Comparison of ENCODE assay signal across 28 cellular contexts in genomic region chr1:204962742-204963632, GRCh38.
DNase-seq lines count a peak whose midpoint lies in the region; ATAC-seq, FAIRE-seq and TF ChIP-seq lines count a peak whose summit lies in the region.
"Had no signal": no experiment of that assay in that cellular context is flagged by ENCODE, and none has a peak within 500 bp of the region (broad histone marks: within the 10 kb centered on the region; RNA-seq: fewer than 3 reads in every experiment).

No MANE protein-coding gene starts in this region.

- intact Hi-C loops in left cardiac atrium (cut with DNase I) (no loop called here), cardiac septum (cut with DNase I) (no loop called here)

- peaks cover 8% of the 10 kb centered on the region for H3K36me3 Mint-ChIP-seq in endodermal cell (ENCODE audit: low read depth)
- H3K36me3 Mint-ChIP-seq in stimulated activated naive B cell treated with anti-CD40 and anti-IgM and Interleukin-4, amounts not matched to agents 10 μg/mL and 1 μg/mL and 100 μg/mL, for 72 hours: no peaks in the 10 kb centered on the region
- H3K36me3 Mint-ChIP-seq: activated naive CD8-positive, alpha-beta T cell treated with anti-CD3 and anti-CD28 coated beads for 36 hours; WTC11 had no signal

- peaks cover 96% of the 10 kb centered on the region for H3K36me3 ChIP-seq in endodermal cell (ENCODE audit: control insufficient read depth, insufficient read depth, low read length)
- H3K36me3 ChIP-seq: suprapubic skin had no signal

- 90 to 94% methylated on average over 6 of the region's 6 CpGs for WGBS in endodermal cell (ENCODE audit: insufficient coverage in 1 of 2, insufficient read length in 1 of 2), 2 experiments

- TF ChIP-seq CTCF in endodermal cell (conservative IDR thresholded peaks at IDR 0.05): no peak

- DNase-seq in left cardiac atrium: peak; percentile 43
- DNase-seq in cardiac septum (ENCODE audit: low spot score): no peak
- DNase-seq in NCI-H82 (lab: John Stamatoyannopoulos, UW): peak; percentile 92
- no peak for DNase-seq in endodermal cell
- DNase-seq in stimulated activated naive B cell treated with anti-CD40 and anti-IgM and Interleukin-4, amounts not matched to agents 10 μg/mL and 1 μg/mL and 100 μg/mL, for 72 hours: peak; percentile 53
- DNase-seq in RCC 7860 (ENCODE audit: low spot score): no peak
- no peak for DNase-seq in frontal cortex (ENCODE audit: low spot score in 2 of 2)
- DNase-seq in T-helper 2 cell: no peak
- DNase-seq: activated CD4-positive, alpha-beta T cell treated with anti-CD3 and anti-CD28 coated beads, Interleukin-2, amount 50 U/mL, for 48 hours; activated CD8-positive, alpha-beta memory T cell treated with anti-CD3 and anti-CD28 coated beads, Interleukin-2, amount 50 U/mL, for 48 hours; activated naive CD8-positive, alpha-beta T cell treated with anti-CD3 and anti-CD28 coated beads for 36 hours; COR-L47; DMS79; Kasumi-1; left colon; mesenchymal stem cell; NCI-H2029 treated with DMSO at 0.1 percent for 48 hours; occipital lobe; stimulated activated CD4-positive, alpha-beta T cell treated with anti-CD3 and anti-CD28 coated beads, Interleukin-2, amount 100 ng/mL, for 24 hours; T-helper 9 cell had no signal

- peak; percentile 52 to 66 for ATAC-seq in left cardiac atrium
- ATAC-seq in stimulated activated naive B cell treated with anti-CD40 and anti-IgM and Interleukin-4, amounts not matched to agents 10 μg/mL and 1 μg/mL and 100 μg/mL, for 72 hours (replicated peaks): peak; percentile 88 to 92
- ATAC-seq: left colon, WTC11 had no signal

- H3K27me3 ChIP-seq in endodermal cell (ENCODE audit: control insufficient read depth, insufficient read depth, low read length, poor library complexity, severe bottlenecking): no peaks in the 10 kb centered on the region
- H3K27me3 ChIP-seq: ascending aorta had no signal

- no peak overlapping the region for H3K4me3 ChIP-seq in endodermal cell (ENCODE audit: low read length)
- H3K4me3 ChIP-seq: ascending aorta, heart right ventricle, smooth muscle cell, suprapubic skin had no signal

- peak overlapping the region; percentile 41 for H3K27ac ChIP-seq in endodermal cell (ENCODE audit: low read depth, low read length)
- H3K27ac ChIP-seq: ascending aorta, heart right ventricle, suprapubic skin had no signal

- H3K27me3 Mint-ChIP-seq in endodermal cell (ENCODE audit: insufficient read depth): no peaks in the 10 kb centered on the region
- H3K27me3 Mint-ChIP-seq in stimulated activated naive B cell treated with anti-CD40 and anti-IgM and Interleukin-4, amounts not matched to agents 10 μg/mL and 1 μg/mL and 100 μg/mL, for 72 hours: peaks cover 28 to 32% of the 10 kb centered on the region in 2 donors

- H3K9ac ChIP-seq in endodermal cell (ENCODE audit: extremely low read depth, low read length, poor library complexity, severe bottlenecking): no peak overlapping the region

- no peaks in the 10 kb centered on the region for H3K9me3 Mint-ChIP-seq in endodermal cell
- H3K9me3 Mint-ChIP-seq in stimulated activated naive B cell treated with anti-CD40 and anti-IgM and Interleukin-4, amounts not matched to agents 10 μg/mL and 1 μg/mL and 100 μg/mL, for 72 hours: no peaks in the 10 kb centered on the region
- H3K9me3 Mint-ChIP-seq: activated naive CD8-positive, alpha-beta T cell treated with anti-CD3 and anti-CD28 coated beads for 36 hours; activated T-helper 2 cell treated with anti-CD3 and anti-CD28 coated beads, Interferon-gamma antibody, Interleukin-2, Interleukin-4, amounts not matched to agents 10 μg/mL and 5 μg/mL and 100 μg/mL, durations not matched to agents 14 hours and 24 hours and 36 hours; WTC11 had no signal

- H3K27ac Mint-ChIP-seq in endodermal cell: no peak overlapping the region
- peak overlapping the region; percentile 20 for H3K27ac Mint-ChIP-seq in stimulated activated naive B cell treated with anti-CD40 and anti-IgM and Interleukin-4, amounts not matched to agents 10 μg/mL and 1 μg/mL and 100 μg/mL, for 72 hours
- H3K27ac Mint-ChIP-seq: activated naive CD8-positive, alpha-beta T cell treated with anti-CD3 and anti-CD28 coated beads for 36 hours; activated T-helper 2 cell treated with anti-CD3 and anti-CD28 coated beads, Interferon-gamma antibody, Interleukin-2, Interleukin-4, amounts not matched to agents 10 μg/mL and 5 μg/mL and 100 μg/mL, durations not matched to agents 14 hours and 24 hours and 36 hours; WTC11 had no signal

- peaks cover 25% of the 10 kb centered on the region for H3K4me1 Mint-ChIP-seq in endodermal cell
- H3K4me1 Mint-ChIP-seq in stimulated activated naive B cell treated with anti-CD40 and anti-IgM and Interleukin-4, amounts not matched to agents 10 μg/mL and 1 μg/mL and 100 μg/mL, for 72 hours: peaks cover 27 to 34% of the 10 kb centered on the region in 2 donors
- H3K4me1 Mint-ChIP-seq: activated naive CD8-positive, alpha-beta T cell treated with anti-CD3 and anti-CD28 coated beads for 36 hours had no signal

- FAIRE-seq in RCC 7860 (lab: Jason Lieb, UNC) (no peak), frontal cortex (lab: Jason Lieb, UNC) (no peak)
- FAIRE-seq: A204.1, H54 had no signal

- no peak overlapping the region for H3K4me3 Mint-ChIP-seq in endodermal cell
- H3K4me3 Mint-ChIP-seq in stimulated activated naive B cell treated with anti-CD40 and anti-IgM and Interleukin-4, amounts not matched to agents 10 μg/mL and 1 μg/mL and 100 μg/mL, for 72 hours: no peak overlapping the region
- H3K4me3 Mint-ChIP-seq: activated naive CD8-positive, alpha-beta T cell treated with anti-CD3 and anti-CD28 coated beads for 36 hours; WTC11 had no signal

- peaks cover 7% of the 10 kb centered on the region for H3K4me1 ChIP-seq in endodermal cell (ENCODE audit: control insufficient read depth, insufficient read depth, low read length)
- H3K4me1 ChIP-seq: ascending aorta, suprapubic skin had no signal

- no peaks in the 10 kb centered on the region for H3K9me3 ChIP-seq in endodermal cell (ENCODE audit: control insufficient read depth, low read length)
- H3K9me3 ChIP-seq: ascending aorta, heart right ventricle, suprapubic skin had no signal

Comparison
In these comparisons a context has a peak if more than half of its experiments do, and no peak if none do; other contexts are left out.
1. DNase-seq: peak in left cardiac atrium (single experiment), NCI-H82 (single experiment) and stimulated activated naive B cell treated with anti-CD40 and anti-IgM and Interleukin-4, amounts not matched to agents 10 μg/mL and 1 μg/mL and 100 μg/mL, for 72 hours (single experiment); none in cardiac septum (single experiment), endodermal cell (single experiment), RCC 7860 (single experiment), frontal cortex (0 of 2) and T-helper 2 cell (0 of 5).